In the genomic region with DNA sequence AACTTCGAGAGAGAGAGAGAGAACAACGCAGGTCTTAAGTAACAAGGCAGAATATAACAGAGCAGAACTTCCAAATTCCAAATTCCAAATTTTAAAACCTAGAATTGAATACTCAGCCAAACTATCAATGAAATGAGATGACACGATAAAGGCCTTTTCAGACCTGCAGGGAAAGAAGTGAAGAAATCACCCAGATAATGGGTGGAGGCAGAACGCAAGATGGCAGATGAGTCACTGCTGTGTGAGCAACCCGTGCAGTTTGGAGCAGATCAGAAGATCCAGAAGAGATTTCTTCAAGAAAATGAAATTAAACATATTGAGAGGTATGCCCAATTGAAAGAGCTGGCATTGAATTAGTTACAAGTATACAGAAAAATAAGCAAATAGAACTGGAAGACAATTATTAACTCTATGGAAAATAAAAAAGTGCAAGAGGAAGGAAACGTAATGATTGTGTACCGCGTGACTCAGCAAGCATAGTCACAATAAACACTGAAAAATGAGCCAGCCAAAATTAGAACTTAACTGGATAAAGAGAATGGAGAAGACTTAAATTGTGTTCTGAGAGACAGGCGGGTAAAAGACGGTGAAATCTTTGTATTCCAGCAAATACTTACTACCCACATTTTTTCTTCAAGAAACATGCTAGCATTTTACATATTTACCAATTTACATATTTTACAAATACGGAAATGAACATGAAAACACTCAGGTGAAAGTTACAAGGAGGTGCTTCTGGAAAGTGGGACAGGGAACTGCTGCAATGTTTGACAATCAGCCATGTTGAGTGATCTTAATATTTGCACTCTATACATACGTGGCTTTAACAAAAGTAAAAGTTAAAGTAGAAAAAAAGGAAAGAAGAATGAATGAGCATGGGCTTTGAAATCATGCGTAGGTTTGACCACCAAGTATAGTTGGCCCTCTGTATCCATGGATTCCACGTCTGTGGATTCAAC, we compare ENCODE assay signal across 1 cellular context.
A peak's percentile ranks its signal among the peaks of the same experiment; 100 is the strongest.
TF ChIP-seq lines count a peak whose summit lies in the region.

No MANE protein-coding gene starts in this region.

TF ChIP-seq in K562, 482 proteins besides CTCF, POLR2A, EP300 and RAD21 (continued from another document and continues in another):
- TF ChIP-seq, protein P1, sequence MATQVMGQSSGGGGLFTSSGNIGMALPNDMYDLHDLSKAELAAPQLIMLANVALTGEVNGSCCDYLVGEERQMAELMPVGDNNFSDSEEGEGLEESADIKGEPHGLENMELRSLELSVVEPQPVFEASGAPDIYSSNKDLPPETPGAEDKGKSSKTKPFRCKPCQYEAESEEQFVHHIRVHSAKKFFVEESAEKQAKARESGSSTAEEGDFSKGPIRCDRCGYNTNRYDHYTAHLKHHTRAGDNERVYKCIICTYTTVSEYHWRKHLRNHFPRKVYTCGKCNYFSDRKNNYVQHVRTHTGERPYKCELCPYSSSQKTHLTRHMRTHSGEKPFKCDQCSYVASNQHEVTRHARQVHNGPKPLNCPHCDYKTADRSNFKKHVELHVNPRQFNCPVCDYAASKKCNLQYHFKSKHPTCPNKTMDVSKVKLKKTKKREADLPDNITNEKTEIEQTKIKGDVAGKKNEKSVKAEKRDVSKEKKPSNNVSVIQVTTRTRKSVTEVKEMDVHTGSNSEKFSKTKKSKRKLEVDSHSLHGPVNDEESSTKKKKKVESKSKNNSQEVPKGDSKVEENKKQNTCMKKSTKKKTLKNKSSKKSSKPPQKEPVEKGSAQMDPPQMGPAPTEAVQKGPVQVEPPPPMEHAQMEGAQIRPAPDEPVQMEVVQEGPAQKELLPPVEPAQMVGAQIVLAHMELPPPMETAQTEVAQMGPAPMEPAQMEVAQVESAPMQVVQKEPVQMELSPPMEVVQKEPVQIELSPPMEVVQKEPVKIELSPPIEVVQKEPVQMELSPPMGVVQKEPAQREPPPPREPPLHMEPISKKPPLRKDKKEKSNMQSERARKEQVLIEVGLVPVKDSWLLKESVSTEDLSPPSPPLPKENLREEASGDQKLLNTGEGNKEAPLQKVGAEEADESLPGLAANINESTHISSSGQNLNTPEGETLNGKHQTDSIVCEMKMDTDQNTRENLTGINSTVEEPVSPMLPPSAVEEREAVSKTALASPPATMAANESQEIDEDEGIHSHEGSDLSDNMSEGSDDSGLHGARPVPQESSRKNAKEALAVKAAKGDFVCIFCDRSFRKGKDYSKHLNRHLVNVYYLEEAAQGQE (CRISPR knock-in tag; IDR thresholded peaks at IDR 0.05; ENCODE audit: low read depth): 0 out of 2 replicates have a peak, but pooled peaks have one; percentile 32
- peak; percentile 97 for TF ChIP-seq ZNF316 (IDR thresholded peaks at IDR 0.05)
- TF ChIP-seq ADNP (tag; IDR thresholded peaks at IDR 0.05): peak; percentile 84
- TF ChIP-seq, protein P2, sequence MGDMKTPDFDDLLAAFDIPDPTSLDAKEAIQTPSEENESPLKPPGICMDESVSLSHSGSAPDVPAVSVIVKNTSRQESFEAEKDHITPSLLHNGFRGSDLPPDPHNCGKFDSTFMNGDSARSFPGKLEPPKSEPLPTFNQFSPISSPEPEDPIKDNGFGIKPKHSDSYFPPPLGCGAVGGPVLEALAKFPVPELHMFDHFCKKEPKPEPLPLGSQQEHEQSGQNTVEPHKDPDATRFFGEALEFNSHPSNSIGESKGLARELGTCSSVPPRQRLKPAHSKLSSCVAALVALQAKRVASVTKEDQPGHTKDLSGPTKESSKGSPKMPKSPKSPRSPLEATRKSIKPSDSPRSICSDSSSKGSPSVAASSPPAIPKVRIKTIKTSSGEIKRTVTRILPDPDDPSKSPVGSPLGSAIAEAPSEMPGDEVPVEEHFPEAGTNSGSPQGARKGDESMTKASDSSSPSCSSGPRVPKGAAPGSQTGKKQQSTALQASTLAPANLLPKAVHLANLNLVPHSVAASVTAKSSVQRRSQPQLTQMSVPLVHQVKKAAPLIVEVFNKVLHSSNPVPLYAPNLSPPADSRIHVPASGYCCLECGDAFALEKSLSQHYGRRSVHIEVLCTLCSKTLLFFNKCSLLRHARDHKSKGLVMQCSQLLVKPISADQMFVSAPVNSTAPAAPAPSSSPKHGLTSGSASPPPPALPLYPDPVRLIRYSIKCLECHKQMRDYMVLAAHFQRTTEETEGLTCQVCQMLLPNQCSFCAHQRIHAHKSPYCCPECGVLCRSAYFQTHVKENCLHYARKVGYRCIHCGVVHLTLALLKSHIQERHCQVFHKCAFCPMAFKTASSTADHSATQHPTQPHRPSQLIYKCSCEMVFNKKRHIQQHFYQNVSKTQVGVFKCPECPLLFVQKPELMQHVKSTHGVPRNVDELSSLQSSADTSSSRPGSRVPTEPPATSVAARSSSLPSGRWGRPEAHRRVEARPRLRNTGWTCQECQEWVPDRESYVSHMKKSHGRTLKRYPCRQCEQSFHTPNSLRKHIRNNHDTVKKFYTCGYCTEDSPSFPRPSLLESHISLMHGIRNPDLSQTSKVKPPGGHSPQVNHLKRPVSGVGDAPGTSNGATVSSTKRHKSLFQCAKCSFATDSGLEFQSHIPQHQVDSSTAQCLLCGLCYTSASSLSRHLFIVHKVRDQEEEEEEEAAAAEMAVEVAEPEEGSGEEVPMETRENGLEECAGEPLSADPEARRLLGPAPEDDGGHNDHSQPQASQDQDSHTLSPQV (IDR thresholded peaks at IDR 0.05): peak; percentile 87
- TF ChIP-seq LEF1 (IDR thresholded peaks at IDR 0.05): peak; percentile 87
- TF ChIP-seq NBN (IDR thresholded peaks at IDR 0.05; ENCODE audit: low read depth): peak; percentile 88
- peak; percentile 69 for TF ChIP-seq MEF2A (IDR thresholded peaks at IDR 0.05; ENCODE audit: control insufficient read depth, low read depth, low read length)
- 0 out of 2 replicates have a peak, but pooled peaks have one; percentile 31 for TF ChIP-seq BMI1 (IDR thresholded peaks at IDR 0.05; ENCODE audit: low read length)
- TF ChIP-seq NCOR1 (IDR thresholded peaks at IDR 0.05): 0 out of 2 replicates have a peak, but pooled peaks have one; percentile 23
- TF ChIP-seq, protein P3, sequence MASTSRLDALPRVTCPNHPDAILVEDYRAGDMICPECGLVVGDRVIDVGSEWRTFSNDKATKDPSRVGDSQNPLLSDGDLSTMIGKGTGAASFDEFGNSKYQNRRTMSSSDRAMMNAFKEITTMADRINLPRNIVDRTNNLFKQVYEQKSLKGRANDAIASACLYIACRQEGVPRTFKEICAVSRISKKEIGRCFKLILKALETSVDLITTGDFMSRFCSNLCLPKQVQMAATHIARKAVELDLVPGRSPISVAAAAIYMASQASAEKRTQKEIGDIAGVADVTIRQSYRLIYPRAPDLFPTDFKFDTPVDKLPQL (IDR thresholded peaks at IDR 0.05; ENCODE audit: extremely low read depth, insufficient read length): no peak
- TF ChIP-seq ZNF175 (CRISPR knock-in tag; IDR thresholded peaks at IDR 0.05; ENCODE audit: low read depth): no peak
- no peak for TF ChIP-seq TCF7L2 (IDR thresholded peaks at IDR 0.05; ENCODE audit: low read depth, low read length)
- TF ChIP-seq, protein P4, sequence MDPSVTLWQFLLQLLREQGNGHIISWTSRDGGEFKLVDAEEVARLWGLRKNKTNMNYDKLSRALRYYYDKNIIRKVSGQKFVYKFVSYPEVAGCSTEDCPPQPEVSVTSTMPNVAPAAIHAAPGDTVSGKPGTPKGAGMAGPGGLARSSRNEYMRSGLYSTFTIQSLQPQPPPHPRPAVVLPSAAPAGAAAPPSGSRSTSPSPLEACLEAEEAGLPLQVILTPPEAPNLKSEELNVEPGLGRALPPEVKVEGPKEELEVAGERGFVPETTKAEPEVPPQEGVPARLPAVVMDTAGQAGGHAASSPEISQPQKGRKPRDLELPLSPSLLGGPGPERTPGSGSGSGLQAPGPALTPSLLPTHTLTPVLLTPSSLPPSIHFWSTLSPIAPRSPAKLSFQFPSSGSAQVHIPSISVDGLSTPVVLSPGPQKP (CRISPR knock-in tag; IDR thresholded peaks at IDR 0.05): no peak
- peak; percentile 87; the same call in 1 of the 2 replicates for TF ChIP-seq HDGF (IDR thresholded peaks at IDR 0.05)
- no peak; the same call in 1 of the 2 replicates for TF ChIP-seq TAL1 (IDR thresholded peaks at IDR 0.05)
- peak in 1 of 2 experiments; percentile 76; a peak in 1 of 4 replicates for TF ChIP-seq RCOR1 (IDR thresholded peaks at IDR 0.05; ENCODE audit: borderline replicate concordance in 1 of 2, low read depth in 2 of 2, low read length in 2 of 2)
- peak; percentile 95 for TF ChIP-seq JUND (IDR thresholded peaks at IDR 0.05; ENCODE audit: borderline replicate concordance, low read depth, low read length)
- TF ChIP-seq JUND (tag; IDR thresholded peaks at IDR 0.05; ENCODE audit: borderline replicate concordance, low read depth, low read length): peak; percentile 98
- no peak for TF ChIP-seq ESRRA (IDR thresholded peaks at IDR 0.05; ENCODE audit: borderline replicate concordance, low read depth)
- no peak for TF ChIP-seq NCOA2 (IDR thresholded peaks at IDR 0.05; ENCODE audit: partially characterized antibody in 2 of 2)
- TF ChIP-seq PYGO2 (tag; IDR thresholded peaks at IDR 0.05): 0 out of 2 replicates have a peak, but pooled peaks have one; percentile 5
- peak; percentile 27; the same call in 1 of the 2 replicates for TF ChIP-seq PHF8 (IDR thresholded peaks at IDR 0.05; ENCODE audit: borderline replicate concordance, low read length)
- TF ChIP-seq CSDE1 (IDR thresholded peaks at IDR 0.05): 0 out of 4 replicates have a peak, but pooled peaks of 1 of the 2 experiments have one; percentile 7
- 0 out of 2 replicates have a peak, but pooled peaks have one; percentile 22 for TF ChIP-seq PTRF (tag; IDR thresholded peaks at IDR 0.05)
- TF ChIP-seq PML (IDR thresholded peaks at IDR 0.05; ENCODE audit: low read length): peak; percentile 48; the same call in 1 of the 2 replicates
- TF ChIP-seq GATA2 (CRISPR knock-in tag; IDR thresholded peaks at IDR 0.05): peak; percentile 80
- peak; percentile 93 for TF ChIP-seq MAFG (tag; conservative IDR thresholded peaks at IDR 0.05)
- 0 out of 2 replicates have a peak, but pooled peaks have one; percentile 42 for TF ChIP-seq MYC (IDR thresholded peaks at IDR 0.05; ENCODE audit: low read depth, low read length)
- no peak for TF ChIP-seq MYC (CRISPR knock-in tag; IDR thresholded peaks at IDR 0.05; ENCODE audit: borderline replicate concordance, low read depth)
- TF ChIP-seq BRD9 (IDR thresholded peaks at IDR 0.05; ENCODE audit: low read depth, partially characterized antibody): peak; percentile 95
- TF ChIP-seq, protein P5, sequence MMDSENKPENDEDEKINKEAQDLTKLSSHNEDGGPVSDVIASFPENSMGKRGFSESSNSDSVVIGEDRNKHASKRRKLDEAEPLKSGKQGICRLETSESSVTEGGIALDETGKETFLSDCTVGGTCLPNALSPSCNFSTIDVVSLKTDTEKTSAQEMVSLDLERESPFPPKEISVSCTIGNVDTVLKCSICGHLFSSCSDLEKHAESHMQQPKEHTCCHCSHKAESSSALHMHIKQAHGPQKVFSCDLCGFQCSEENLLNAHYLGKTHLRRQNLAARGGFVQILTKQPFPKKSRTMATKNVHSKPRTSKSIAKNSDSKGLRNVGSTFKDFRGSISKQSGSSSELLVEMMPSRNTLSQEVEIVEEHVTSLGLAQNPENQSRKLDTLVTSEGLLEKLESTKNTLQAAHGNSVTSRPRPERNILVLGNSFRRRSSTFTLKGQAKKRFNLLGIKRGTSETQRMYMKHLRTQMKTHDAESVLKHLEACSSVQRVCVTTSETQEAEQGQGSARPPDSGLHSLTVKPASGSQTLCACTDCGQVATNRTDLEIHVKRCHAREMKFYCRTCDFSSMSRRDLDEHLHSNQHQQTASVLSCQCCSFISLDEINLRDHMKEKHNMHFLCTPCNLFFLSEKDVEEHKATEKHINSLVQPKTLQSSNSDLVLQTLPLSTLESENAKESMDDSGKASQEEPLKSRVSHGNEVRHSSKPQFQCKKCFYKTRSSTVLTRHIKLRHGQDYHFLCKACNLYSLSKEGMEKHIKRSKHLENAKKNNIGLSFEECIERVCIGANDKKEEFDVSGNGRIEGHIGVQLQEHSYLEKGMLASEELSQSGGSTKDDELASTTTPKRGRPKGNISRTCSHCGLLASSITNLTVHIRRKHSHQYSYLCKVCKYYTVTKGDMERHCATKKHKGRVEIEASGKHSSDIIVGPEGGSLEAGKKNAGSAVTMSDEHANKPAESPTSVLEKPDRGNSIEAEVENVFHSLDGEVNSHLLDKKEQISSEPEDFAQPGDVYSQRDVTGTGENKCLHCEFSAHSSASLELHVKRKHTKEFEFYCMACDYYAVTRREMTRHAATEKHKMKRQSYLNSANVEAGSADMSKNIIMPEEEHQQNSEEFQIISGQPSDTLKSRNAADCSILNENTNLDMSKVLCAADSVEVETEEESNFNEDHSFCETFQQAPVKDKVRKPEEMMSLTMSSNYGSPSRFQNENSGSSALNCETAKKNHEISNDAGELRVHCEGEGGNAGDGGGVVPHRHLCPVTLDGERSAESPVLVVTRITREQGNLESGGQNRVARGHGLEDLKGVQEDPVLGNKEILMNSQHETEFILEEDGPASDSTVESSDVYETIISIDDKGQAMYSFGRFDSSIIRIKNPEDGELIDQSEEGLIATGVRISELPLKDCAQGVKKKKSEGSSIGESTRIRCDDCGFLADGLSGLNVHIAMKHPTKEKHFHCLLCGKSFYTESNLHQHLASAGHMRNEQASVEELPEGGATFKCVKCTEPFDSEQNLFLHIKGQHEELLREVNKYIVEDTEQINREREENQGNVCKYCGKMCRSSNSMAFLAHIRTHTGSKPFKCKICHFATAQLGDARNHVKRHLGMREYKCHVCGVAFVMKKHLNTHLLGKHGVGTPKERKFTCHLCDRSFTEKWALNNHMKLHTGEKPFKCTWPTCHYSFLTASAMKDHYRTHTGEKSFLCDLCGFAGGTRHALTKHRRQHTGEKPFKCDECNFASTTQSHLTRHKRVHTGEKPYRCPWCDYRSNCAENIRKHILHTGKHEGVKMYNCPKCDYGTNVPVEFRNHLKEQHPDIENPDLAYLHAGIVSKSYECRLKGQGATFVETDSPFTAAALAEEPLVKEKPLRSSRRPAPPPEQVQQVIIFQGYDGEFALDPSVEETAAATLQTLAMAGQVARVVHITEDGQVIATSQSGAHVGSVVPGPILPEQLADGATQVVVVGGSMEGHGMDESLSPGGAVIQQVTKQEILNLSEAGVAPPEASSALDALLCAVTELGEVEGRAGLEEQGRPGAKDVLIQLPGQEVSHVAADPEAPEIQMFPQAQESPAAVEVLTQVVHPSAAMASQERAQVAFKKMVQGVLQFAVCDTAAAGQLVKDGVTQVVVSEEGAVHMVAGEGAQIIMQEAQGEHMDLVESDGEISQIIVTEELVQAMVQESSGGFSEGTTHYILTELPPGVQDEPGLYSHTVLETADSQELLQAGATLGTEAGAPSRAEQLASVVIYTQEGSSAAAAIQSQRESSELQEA (IDR thresholded peaks at IDR 0.05; ENCODE audit: low read depth): no peak
- TF ChIP-seq, protein P6, sequence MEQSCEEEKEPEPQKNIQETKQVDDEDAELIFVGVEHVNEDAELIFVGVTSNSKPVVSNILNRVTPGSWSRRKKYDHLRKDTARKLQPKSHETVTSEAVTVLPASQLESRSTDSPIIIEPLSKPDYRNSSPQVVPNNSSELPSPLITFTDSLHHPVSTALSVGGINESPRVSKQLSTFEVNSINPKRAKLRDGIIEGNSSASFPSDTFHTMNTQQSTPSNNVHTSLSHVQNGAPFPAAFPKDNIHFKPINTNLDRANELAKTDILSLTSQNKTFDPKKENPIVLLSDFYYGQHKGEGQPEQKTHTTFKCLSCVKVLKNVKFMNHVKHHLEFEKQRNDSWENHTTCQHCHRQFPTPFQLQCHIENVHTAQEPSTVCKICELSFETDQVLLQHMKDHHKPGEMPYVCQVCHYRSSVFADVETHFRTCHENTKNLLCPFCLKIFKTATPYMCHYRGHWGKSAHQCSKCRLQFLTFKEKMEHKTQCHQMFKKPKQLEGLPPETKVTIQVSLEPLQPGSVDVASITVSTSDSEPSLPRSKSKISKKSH (CRISPR knock-in tag; IDR thresholded peaks at IDR 0.05): no peak
- TF ChIP-seq NR2C1 (IDR thresholded peaks at IDR 0.05): no peak; the same call in 1 of the 2 replicates
- 0 out of 2 replicates have a peak, but pooled peaks have one; percentile 12 for TF ChIP-seq NR2C1 (tag; IDR thresholded peaks at IDR 0.05)
- peak; percentile 41; the same call in 1 of the 2 replicates for TF ChIP-seq ZNF239 (CRISPR knock-in tag; IDR thresholded peaks at IDR 0.05)
